ENCODE assay signal across 21 cellular contexts in genomic region chr13:25729201-25729600, GRCh38.
"Had no signal": no experiment of that assay in that cellular context is flagged by ENCODE, and none has a peak within 500 bp of the region (broad histone marks: within the 10 kb centered on the region; RNA-seq: fewer than 3 reads in every experiment).

No MANE protein-coding gene starts in this region.

- H3K36me3 Mint-ChIP-seq: IgD-negative memory B cell had no signal

- H3K9me2 ChIP-seq: SK-N-SH had no signal

- H3K27ac ChIP-seq: HL-60, RWPE1 had no signal

- H3K27me3 ChIP-seq: MG63 had no signal

- H3K9ac ChIP-seq: SK-N-SH had no signal

- FAIRE-seq: HTR-8/SVneo, K562 had no signal

- H3K36me3 ChIP-seq: MG63 had no signal

- H3K27ac Mint-ChIP-seq: IgD-negative memory B cell had no signal

- H3K4me1 Mint-ChIP-seq: IgD-negative memory B cell had no signal

- H3K4me3 Mint-ChIP-seq: IgD-negative memory B cell had no signal

- H3K9me3 Mint-ChIP-seq: IgD-negative memory B cell had no signal

- H3K9me3 ChIP-seq: MG63 had no signal

- DNase-seq: Karpas-422, MG63, NCI-H1092 treated with DMSO at 0.1 percent for 48 hours, NCI-H1436, NCI-H1694, NCI-H187 treated with DMSO at 0.1 percent for 48 hours, NCI-H2029 treated with DMSO at 0.1 percent for 48 hours, NCI-H2227 treated with DMSO at 0.1 percent for 48 hours, NCI-H510A, NCI-H524 treated with DMSO at 0.1 percent for 48 hours, NCI-H69, NCI-H774, SHP77, SK-N-SH, SW 1271 had no signal

- ATAC-seq: K562, Panc1 had no signal

- H3K4me2 ChIP-seq: SK-N-SH had no signal

- H3K4me3 ChIP-seq: K562, MG63 had no signal
